ENCODE assay signal across 8 cellular contexts in the genomic region with DNA sequence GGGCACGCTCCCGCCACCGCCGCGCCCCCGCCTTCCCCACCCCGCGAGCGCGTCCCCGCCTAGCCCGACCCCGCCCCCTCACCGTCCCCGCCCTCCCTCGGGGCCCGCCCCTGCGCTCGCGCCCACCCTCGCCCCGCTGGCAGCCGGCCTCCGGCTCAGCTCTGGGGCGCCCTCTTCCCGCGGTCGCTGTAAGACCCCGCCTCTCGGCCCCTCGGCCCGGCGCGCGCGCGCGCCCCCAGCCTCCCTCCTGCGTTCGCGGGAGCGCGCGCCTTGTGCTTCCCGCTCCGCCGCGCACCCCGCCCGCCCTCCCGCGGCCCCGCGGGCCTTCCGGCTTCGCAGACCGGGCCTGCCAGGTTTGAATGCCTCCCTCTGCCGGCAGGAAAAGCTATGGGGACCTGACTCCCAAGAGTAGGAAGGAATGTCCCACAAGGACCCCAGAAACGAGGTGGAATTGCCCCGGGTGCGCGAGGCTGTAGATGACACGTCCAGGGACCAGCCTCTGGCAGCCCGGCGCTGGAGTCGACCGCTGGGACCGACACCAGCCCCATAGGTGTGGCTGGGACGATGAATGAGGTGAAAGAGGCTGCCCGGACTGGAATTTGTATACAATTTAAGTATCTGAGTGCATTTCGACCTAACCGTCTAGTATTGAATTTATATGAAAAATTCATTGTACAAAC. TPM values are rescaled to one million over a fixed set of nuclear protein-coding genes. Genes with fewer than 3 reads are reported as not detected.
A peak's percentile ranks its signal among the peaks of the same experiment; 100 is the strongest.
DNase-seq lines count a peak whose midpoint lies in the region; TF ChIP-seq lines count a peak whose summit lies in the region.

No MANE protein-coding gene starts in this region.

- TF ChIP-seq CTCF in foreskin fibroblast (IDR thresholded peaks at IDR 0.05; ENCODE audit: low read depth, low read length) = peak; percentile 52

- H3K9me3 ChIP-seq in MG63 (no peaks in the 10 kb centered on the region), neuron (ENCODE audit: low read length) (no peaks in the 10 kb centered on the region)

- H3K27me3 ChIP-seq in MG63 (no peaks in the 10 kb centered on the region), neuron (ENCODE audit: insufficient read depth, low read length) (no peaks in the 10 kb centered on the region)

- H3K36me3 ChIP-seq in MG63 (no peaks in the 10 kb centered on the region; the same call in 1 of the 2 replicates), neuron (ENCODE audit: insufficient read depth, low read length) (no peaks in the 10 kb centered on the region)

- H2AFZ ChIP-seq in neuron (ENCODE audit: low read depth, low read length) = peak overlapping the region; percentile 78

- peaks cover 16% of the 10 kb centered on the region for H3K4me1 ChIP-seq in neuron (ENCODE audit: insufficient read depth, low read length)

- DNase-seq in GM03348 (ENCODE audit: low spot score) (peak; percentile 99), HCEC 1CT (peak; percentile 95), MG63 (peak; percentile 94), SHP77 treated with DMSO at 0.1 percent for 48 hours (lab: John Stamatoyannopoulos, UW) (peak; percentile 64), activated gamma-delta T cell treated with Interleukin-2 at 50 U/mL for 16 hours (peak; percentile 92), foreskin fibroblast (peak; percentile 96 to 99), stromal cell of bone marrow (ENCODE audit: low read depth) (peak; percentile 92)

- H3K4me3 ChIP-seq in MG63 (peak overlapping the region; percentile 84), foreskin fibroblast (ENCODE audit: low read depth in 1 of 2, low read length in 2 of 2) (peak overlapping the region; percentile 88 to 96), neuron (ENCODE audit: low read length) (peak overlapping the region; percentile 99)

RNA-seq across cellular contexts. Expression of a gene that starts 0.4 kb away (rescaled TPM):
- 16.3 and 20.7 TPM in 2 replicates for total RNA-seq in MG63 (2014; rRNA removed; shearing (Covaris generic); ENCODE audit: low replicate concordance)

RNA-seq across cellular contexts. Expression of a gene that starts 46.1 kb away (rescaled TPM):
- 32.1 and 44.3 TPM in 2 replicates for total RNA-seq in MG63 (2014; rRNA removed; shearing (Covaris generic); ENCODE audit: low replicate concordance)

Comparison
In these comparisons a context has a peak if more than half of its experiments do, and no peak if none do; other contexts are left out.
1. Peak in every context shown above with its lines: DNase-seq and H3K4me3 ChIP-seq.